Comparison of ENCODE assay signal across 1 cellular context in genomic region chr3:78728406-78729145, GRCh38.
A peak's percentile ranks its signal among the peaks of the same experiment; 100 is the strongest.
TF ChIP-seq lines count a peak whose summit lies in the region.

No MANE protein-coding gene starts in this region.

TF ChIP-seq in HEK293, 187 proteins besides CTCF, POLR2A, EP300 and RAD21 (continued from another document and continues in another):
- TF ChIP-seq PRDM4 (tag by site-specific recombination; IDR thresholded peaks at IDR 0.05): peak; percentile 30; the same call in 1 of the 2 replicates
- TF ChIP-seq KLF7 (tag by site-specific recombination; IDR thresholded peaks at IDR 0.05; ENCODE audit: borderline replicate concordance): no peak
- TF ChIP-seq ZNF548 (tag by site-specific recombination; IDR thresholded peaks at IDR 0.05): no peak
- TF ChIP-seq ZNF670 (tag by site-specific recombination; IDR thresholded peaks at IDR 0.05; ENCODE audit: low read depth): no peak
- no peak for TF ChIP-seq ZSCAN5A (tag by site-specific recombination; IDR thresholded peaks at IDR 0.05)
- no peak for TF ChIP-seq KLF1 (tag by site-specific recombination; IDR thresholded peaks at IDR 0.05)
- TF ChIP-seq ZNF530 (tag by site-specific recombination; IDR thresholded peaks at IDR 0.05; ENCODE audit: low read depth): no peak
- TF ChIP-seq GLIS2 (tag by site-specific recombination; IDR thresholded peaks at IDR 0.05): no peak
- TF ChIP-seq ZBTB6 (tag by site-specific recombination; IDR thresholded peaks at IDR 0.05): no peak
- no peak for TF ChIP-seq KLF10 (tag by site-specific recombination; IDR thresholded peaks at IDR 0.05)
- no peak for TF ChIP-seq ZNF639 (tag by site-specific recombination; IDR thresholded peaks at IDR 0.05)
- no peak for TF ChIP-seq ZXDB (tag by site-specific recombination; IDR thresholded peaks at IDR 0.05)
- TF ChIP-seq ZNF175 (tag by site-specific recombination; IDR thresholded peaks at IDR 0.05): no peak
- no peak for TF ChIP-seq ZNF214 (tag by site-specific recombination; IDR thresholded peaks at IDR 0.05; ENCODE audit: borderline replicate concordance)
- TF ChIP-seq HIC1 (tag by site-specific recombination; IDR thresholded peaks at IDR 0.05): no peak
- no peak for TF ChIP-seq ZNF423 (tag by site-specific recombination; IDR thresholded peaks at IDR 0.05)
- TF ChIP-seq ZNF274 (IDR thresholded peaks at IDR 0.05; ENCODE audit: low read length): no peak
- TF ChIP-seq ZNF274 (tag by site-specific recombination; IDR thresholded peaks at IDR 0.05; ENCODE audit: borderline replicate concordance): no peak
- TF ChIP-seq BCL6B (tag by site-specific recombination; IDR thresholded peaks at IDR 0.05): no peak
- no peak for TF ChIP-seq ZNF658 (tag by site-specific recombination; IDR thresholded peaks at IDR 0.05)
- TF ChIP-seq ZNF501 (tag by site-specific recombination; IDR thresholded peaks at IDR 0.05): no peak
- no peak for TF ChIP-seq ZBTB7A (tag by site-specific recombination; IDR thresholded peaks at IDR 0.05; ENCODE audit: low read depth)
- TF ChIP-seq ZBTB20 (tag by site-specific recombination; IDR thresholded peaks at IDR 0.05): no peak
- TF ChIP-seq GLI4 (tag by site-specific recombination; IDR thresholded peaks at IDR 0.05): no peak
- no peak for TF ChIP-seq SALL2 (tag by site-specific recombination; IDR thresholded peaks at IDR 0.05; ENCODE audit: borderline replicate concordance)
- TF ChIP-seq ZNF362 (tag by site-specific recombination; IDR thresholded peaks at IDR 0.05): no peak
- no peak for TF ChIP-seq ZNF623 (tag by site-specific recombination; IDR thresholded peaks at IDR 0.05)
- TF ChIP-seq ZNF121 (tag by site-specific recombination; IDR thresholded peaks at IDR 0.05): 0 out of 2 replicates have a peak, but pooled peaks have one; percentile 10
- no peak for TF ChIP-seq ZNF544 (tag by site-specific recombination; IDR thresholded peaks at IDR 0.05)
- no peak for TF ChIP-seq KLF9 (tag by site-specific recombination; IDR thresholded peaks at IDR 0.05; ENCODE audit: low read depth)
- no peak for TF ChIP-seq ZNF19 (tag by site-specific recombination; IDR thresholded peaks at IDR 0.05; ENCODE audit: low read depth)
- TF ChIP-seq ZNF48 (tag by site-specific recombination; IDR thresholded peaks at IDR 0.05): no peak
- TF ChIP-seq ZNF830 (tag by site-specific recombination; IDR thresholded peaks at IDR 0.05; ENCODE audit: low read depth): no peak
- TF ChIP-seq ZNF510 (tag by site-specific recombination; IDR thresholded peaks at IDR 0.05; ENCODE audit: insufficient replicate concordance): no peak
- no peak for TF ChIP-seq ZNF10 (tag by site-specific recombination; IDR thresholded peaks at IDR 0.05)
- TF ChIP-seq KLF16 (tag by site-specific recombination; IDR thresholded peaks at IDR 0.05): no peak
- TF ChIP-seq ZNF248 (tag by site-specific recombination; IDR thresholded peaks at IDR 0.05): no peak
- TF ChIP-seq ZNF239 (tag by site-specific recombination; IDR thresholded peaks at IDR 0.05): no peak
- peak; percentile 89 for TF ChIP-seq SCRT2 (tag by site-specific recombination; IDR thresholded peaks at IDR 0.05)
- TF ChIP-seq ZNF518A (tag by site-specific recombination; conservative IDR thresholded peaks at IDR 0.05; ENCODE audit: low read depth): no peak
- peak; percentile 9; the same call in 1 of the 2 replicates for TF ChIP-seq ZNF660 (tag by site-specific recombination; IDR thresholded peaks at IDR 0.05)
- no peak for TF ChIP-seq ZNF211 (tag by site-specific recombination; IDR thresholded peaks at IDR 0.05; ENCODE audit: low read depth)
- 0 out of 2 replicates have a peak, but pooled peaks have one; percentile 37 for TF ChIP-seq ZNF2 (tag by site-specific recombination; IDR thresholded peaks at IDR 0.05)
- TF ChIP-seq ZNF561 (tag by site-specific recombination; IDR thresholded peaks at IDR 0.05; ENCODE audit: borderline replicate concordance): no peak
- no peak for TF ChIP-seq ZNF280D (tag by site-specific recombination; IDR thresholded peaks at IDR 0.05)
